ENCODE assay signal across 1 cellular context in genomic region chr19:506404-507285, GRCh38.
A peak's percentile ranks its signal among the peaks of the same experiment; 100 is the strongest.
TF ChIP-seq lines count a peak whose summit lies in the region.

No MANE protein-coding gene starts in this region.

TF ChIP-seq in K562, 482 proteins besides CTCF, POLR2A, EP300 and RAD21 (continued from another document):
- TF ChIP-seq RREB1 (CRISPR knock-in tag; IDR thresholded peaks at IDR 0.05) = peak; percentile 93; the same call in 1 of the 2 replicates
- 0 out of 2 replicates have a peak, but pooled peaks have one; percentile 9 for TF ChIP-seq EP400 (IDR thresholded peaks at IDR 0.05)
- peak in 1 of 2 experiments; percentile 74; a peak in 1 of 4 replicates for TF ChIP-seq KDM4B (IDR thresholded peaks at IDR 0.05; ENCODE audit: borderline replicate concordance in 2 of 2, low read depth in 1 of 2)
- TF ChIP-seq BRCA1 (IDR thresholded peaks at IDR 0.05) = no peak
- no peak for TF ChIP-seq BRCA1 (CRISPR knock-in tag; IDR thresholded peaks at IDR 0.05)
- no peak for TF ChIP-seq CC2D1A (IDR thresholded peaks at IDR 0.05)
- peak; percentile 65; the same call in 1 of the 2 replicates for TF ChIP-seq ZNF592 (IDR thresholded peaks at IDR 0.05)
- 0 out of 2 replicates have a peak, but pooled peaks have one; percentile 12 for TF ChIP-seq NR2C2 (CRISPR knock-in tag; IDR thresholded peaks at IDR 0.05)
- TF ChIP-seq NR2C2 (tag; IDR thresholded peaks at IDR 0.05) = no peak
- no peak for TF ChIP-seq HOXB6 (CRISPR knock-in tag; IDR thresholded peaks at IDR 0.05; ENCODE audit: borderline replicate concordance)
- peak; percentile 89 for TF ChIP-seq MXI1 (IDR thresholded peaks at IDR 0.05; ENCODE audit: low read depth, low read length)
- TF ChIP-seq RFX1 (IDR thresholded peaks at IDR 0.05) = peak; percentile 99
